Comparison of ENCODE assay signal across 27 cellular contexts in the genomic region with DNA sequence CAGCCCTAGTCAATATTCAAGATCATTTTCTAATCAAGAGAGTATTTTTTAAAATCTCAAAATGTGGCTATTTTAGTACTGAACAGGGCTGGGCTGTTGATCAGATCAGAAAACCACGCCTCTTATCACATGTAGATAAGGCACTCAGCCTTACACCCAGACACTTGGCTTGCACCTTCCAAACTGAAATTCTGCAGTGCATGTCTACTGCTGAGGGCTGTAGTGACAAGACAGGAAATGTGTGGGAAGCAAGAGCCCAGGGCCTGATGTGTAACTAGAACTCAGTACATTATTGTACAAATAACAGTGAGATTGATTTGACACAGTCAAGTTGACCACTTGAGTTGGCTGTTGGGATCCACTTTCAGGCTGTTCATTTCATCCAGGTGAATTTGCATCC. TPM values are rescaled to one million over a fixed set of nuclear protein-coding genes. Genes with fewer than 3 reads are reported as not detected.
DNase-seq lines count a peak whose midpoint lies in the region; ATAC-seq and TF ChIP-seq lines count a peak whose summit lies in the region.
"Had no signal": no experiment of that assay in that cellular context is flagged by ENCODE, and none has a peak within 500 bp of the region (broad histone marks: within the 10 kb centered on the region; RNA-seq: fewer than 3 reads in every experiment).

No MANE protein-coding gene starts in this region.

- no peak overlapping the region for H3K4me3 ChIP-seq in psoas muscle
- H3K4me3 ChIP-seq: A549, GM23248, lower lobe of right lung, stomach, tibial artery had no signal

- H3K4me3 Mint-ChIP-seq in activated CD4-positive, alpha-beta memory T cell treated with anti-CD3 and anti-CD28 coated beads for 36 hours = no peak overlapping the region
- H3K4me3 Mint-ChIP-seq in activated CD4-positive, alpha-beta memory T cell treated with anti-CD3 and anti-CD28 coated beads, Interleukin-2, amount 10 ng/mL, durations not matched to agents 7 days and 5 days = no peak overlapping the region
- no peak overlapping the region for H3K4me3 Mint-ChIP-seq in activated T-helper 2 cell treated with anti-CD3 and anti-CD28 coated beads, Interferon-gamma antibody, Interleukin-2, Interleukin-4, amounts not matched to agents 10 μg/mL and 5 μg/mL and 100 μg/mL, durations not matched to agents 14 hours and 24 hours and 36 hours (ENCODE audit: low read depth)
- H3K4me3 Mint-ChIP-seq: activated naive CD4-positive, alpha-beta T cell treated with anti-CD3 and anti-CD28 coated beads for 36 hours; CD8-positive, alpha-beta memory T cell; natural killer cell had no signal

- peaks cover 10% of the 10 kb centered on the region for H3K27me3 Mint-ChIP-seq in activated CD4-positive, alpha-beta memory T cell treated with anti-CD3 and anti-CD28 coated beads for 36 hours
- peaks cover 18% of the 10 kb centered on the region for H3K27me3 Mint-ChIP-seq in activated CD4-positive, alpha-beta memory T cell treated with anti-CD3 and anti-CD28 coated beads, Interleukin-2, amount 10 ng/mL, durations not matched to agents 7 days and 5 days
- peaks cover 20% of the 10 kb centered on the region for H3K27me3 Mint-ChIP-seq in activated T-helper 2 cell treated with anti-CD3 and anti-CD28 coated beads, Interferon-gamma antibody, Interleukin-2, Interleukin-4, amounts not matched to agents 10 μg/mL and 5 μg/mL and 100 μg/mL, durations not matched to agents 14 hours and 24 hours and 36 hours (ENCODE audit: low read depth)

- 91 to 96% (median 93%) methylated on average over 1 of the region's 1 CpG for WGBS in psoas muscle, 3 donors

- no peaks in the 10 kb centered on the region for H3K27me3 ChIP-seq in psoas muscle (ENCODE audit: insufficient read depth in 3 of 3, low read length in 2 of 3)
- H3K27me3 ChIP-seq: stomach, tibial artery had no signal

- no peak overlapping the region for H3K27ac ChIP-seq in psoas muscle
- H3K27ac ChIP-seq: A549, GM23248, lower lobe of right lung, stomach, tibial artery had no signal

- H3K4me1 ChIP-seq in psoas muscle = peaks cover 16% of the 10 kb centered on the region
- H3K4me1 ChIP-seq: A549, lower lobe of right lung had no signal

- TF ChIP-seq CTCF in psoas muscle (IDR thresholded peaks at IDR 0.05) = no peak

- H3K4me1 Mint-ChIP-seq in activated CD4-positive, alpha-beta memory T cell treated with anti-CD3 and anti-CD28 coated beads for 36 hours (ENCODE audit: low read depth) = peaks cover 12% of the 10 kb centered on the region
- H3K4me1 Mint-ChIP-seq in activated CD4-positive, alpha-beta memory T cell treated with anti-CD3 and anti-CD28 coated beads, Interleukin-2, amount 10 ng/mL, durations not matched to agents 7 days and 5 days = peaks cover 40% of the 10 kb centered on the region
- peaks cover 45% of the 10 kb centered on the region for H3K4me1 Mint-ChIP-seq in activated T-helper 2 cell treated with anti-CD3 and anti-CD28 coated beads, Interferon-gamma antibody, Interleukin-2, Interleukin-4, amounts not matched to agents 10 μg/mL and 5 μg/mL and 100 μg/mL, durations not matched to agents 14 hours and 24 hours and 36 hours (ENCODE audit: low read depth)
- H3K4me1 Mint-ChIP-seq: CD8-positive, alpha-beta memory T cell; natural killer cell had no signal

- peak; percentile 19 for ATAC-seq in GM18498 (IDR thresholded peaks at IDR 0.05; ENCODE audit: unreplicated experiment)
- ATAC-seq in HG02852 (IDR thresholded peaks at IDR 0.05; ENCODE audit: unreplicated experiment) = peak; percentile 30
- no peak for ATAC-seq in psoas muscle
- no peak for ATAC-seq in GM19467 (IDR thresholded peaks at IDR 0.05; ENCODE audit: unreplicated experiment)
- ATAC-seq: A549, lower lobe of right lung, natural killer cell had no signal

- H3K27ac Mint-ChIP-seq in activated CD4-positive, alpha-beta memory T cell treated with anti-CD3 and anti-CD28 coated beads for 36 hours = no peak overlapping the region
- no peak overlapping the region for H3K27ac Mint-ChIP-seq in activated CD4-positive, alpha-beta memory T cell treated with anti-CD3 and anti-CD28 coated beads, Interleukin-2, amount 10 ng/mL, durations not matched to agents 7 days and 5 days
- H3K27ac Mint-ChIP-seq in activated T-helper 2 cell treated with anti-CD3 and anti-CD28 coated beads, Interferon-gamma antibody, Interleukin-2, Interleukin-4, amounts not matched to agents 10 μg/mL and 5 μg/mL and 100 μg/mL, durations not matched to agents 14 hours and 24 hours and 36 hours = peak overlapping the region; percentile 29
- H3K27ac Mint-ChIP-seq: activated naive CD4-positive, alpha-beta T cell treated with anti-CD3 and anti-CD28 coated beads for 36 hours; natural killer cell had no signal

- POLR2A ChIA-PET in activated CD4-positive, alpha-beta memory T cell treated with anti-CD3 and anti-CD28 coated beads for 36 hours (lab: Charles Lee) = no interaction called here
- POLR2A ChIA-PET in activated CD4-positive, alpha-beta memory T cell treated with anti-CD3 and anti-CD28 coated beads, Interleukin-2, amount 10 ng/mL, durations not matched to agents 7 days and 5 days (lab: Charles Lee) = interaction anchor here (1.2 to 1.3 kb wide), 2 partner anchors 11 to 136 kb away, joined by 3 to 4 read pairs; a partner anchor contains a TSS

- no peaks in the 10 kb centered on the region for H3K36me3 Mint-ChIP-seq in activated CD4-positive, alpha-beta memory T cell treated with anti-CD3 and anti-CD28 coated beads for 36 hours
- H3K36me3 Mint-ChIP-seq in activated CD4-positive, alpha-beta memory T cell treated with anti-CD3 and anti-CD28 coated beads, Interleukin-2, amount 10 ng/mL, durations not matched to agents 7 days and 5 days (ENCODE audit: low read depth) = no peaks in the 10 kb centered on the region
- H3K36me3 Mint-ChIP-seq in activated T-helper 2 cell treated with anti-CD3 and anti-CD28 coated beads, Interferon-gamma antibody, Interleukin-2, Interleukin-4, amounts not matched to agents 10 μg/mL and 5 μg/mL and 100 μg/mL, durations not matched to agents 14 hours and 24 hours and 36 hours (ENCODE audit: low read depth) = no peaks in the 10 kb centered on the region
- H3K36me3 Mint-ChIP-seq: CD8-positive, alpha-beta memory T cell; natural killer cell had no signal

- CTCF ChIA-PET in activated CD4-positive, alpha-beta memory T cell treated with anti-CD3 and anti-CD28 coated beads for 36 hours (lab: Charles Lee) = no interaction called here
- CTCF ChIA-PET in activated CD4-positive, alpha-beta memory T cell treated with anti-CD3 and anti-CD28 coated beads, Interleukin-2, amount 10 ng/mL, durations not matched to agents 7 days and 5 days (lab: Charles Lee) = no interaction called here

- H3K9me3 Mint-ChIP-seq in activated CD4-positive, alpha-beta memory T cell treated with anti-CD3 and anti-CD28 coated beads for 36 hours = no peaks in the 10 kb centered on the region
- H3K9me3 Mint-ChIP-seq in activated CD4-positive, alpha-beta memory T cell treated with anti-CD3 and anti-CD28 coated beads, Interleukin-2, amount 10 ng/mL, durations not matched to agents 7 days and 5 days = peaks cover 2% of the 10 kb centered on the region
- no peaks in the 10 kb centered on the region for H3K9me3 Mint-ChIP-seq in activated T-helper 2 cell treated with anti-CD3 and anti-CD28 coated beads, Interferon-gamma antibody, Interleukin-2, Interleukin-4, amounts not matched to agents 10 μg/mL and 5 μg/mL and 100 μg/mL, durations not matched to agents 14 hours and 24 hours and 36 hours
- H3K9me3 Mint-ChIP-seq: activated naive CD4-positive, alpha-beta T cell treated with anti-CD3 and anti-CD28 coated beads for 36 hours; CD8-positive, alpha-beta memory T cell had no signal

- intact Hi-C loops in activated CD4-positive, alpha-beta memory T cell treated with anti-CD3 and anti-CD28 coated beads for 36 hours (cut with micrococcal nuclease) = loop anchor here (2.0 to 10.0 kb wide), 3 partner anchors 118 to 1378 kb away; a partner anchor contains a TSS
- intact Hi-C loops in activated T-helper 2 cell treated with anti-CD3 and anti-CD28 coated beads, Interferon-gamma antibody, Interleukin-2, Interleukin-4, amounts not matched to agents 10 μg/mL and 5 μg/mL and 100 μg/mL, durations not matched to agents 14 hours and 24 hours and 36 hours (cut with micrococcal nuclease) = loop anchor here (2.0 to 10.0 kb wide), 7 partner anchors 14 to 1378 kb away; a partner anchor contains a TSS
- intact Hi-C loops in psoas muscle (cut with DNase I) = no loop called here

- no peaks in the 10 kb centered on the region for H3K9me3 ChIP-seq in psoas muscle
- H3K9me3 ChIP-seq: A549, lower lobe of right lung, stomach, tibial artery had no signal

- H3K36me3 ChIP-seq in psoas muscle (ENCODE audit: insufficient read depth in 1 of 2, low read depth in 1 of 2) = peaks cover 0 to under 1% of the 10 kb centered on the region in 2 donors
- H3K36me3 ChIP-seq: lower lobe of right lung, stomach, tibial artery had no signal

- DNase-seq in activated CD4-positive, alpha-beta memory T cell treated with anti-CD3 and anti-CD28 coated beads for 36 hours = peak; percentile 15
- DNase-seq in activated CD4-positive, alpha-beta memory T cell treated with anti-CD3 and anti-CD28 coated beads, Interleukin-2, amount 10 ng/mL, durations not matched to agents 7 days and 5 days = no peak
- DNase-seq in activated T-helper 2 cell treated with anti-CD3 and anti-CD28 coated beads, Interferon-gamma antibody, Interleukin-2, Interleukin-4, amounts not matched to agents 10 μg/mL and 5 μg/mL and 100 μg/mL, durations not matched to agents 14 hours and 24 hours and 36 hours (ENCODE audit: low spot score) = peak; percentile 25
- no peak for DNase-seq in psoas muscle
- DNase-seq in stimulated activated CD4-positive, alpha-beta T cell treated with anti-CD3 and anti-CD28 coated beads, Interleukin-2, amount 100 ng/mL, for 24 hours = no peak
- DNase-seq: activated CD4-positive, alpha-beta T cell treated with anti-CD3 and anti-CD28 coated beads, Interleukin-2, amount 50 U/mL, for 1 hour; activated naive CD4-positive, alpha-beta T cell treated with anti-CD3 and anti-CD28 coated beads for 36 hours; CD8-positive, alpha-beta memory T cell; DMS153; effector CD8-positive, alpha-beta T cell; GM23248; IMR-90; lower lobe of right lung; natural killer cell; NCI-H1092; NCI-H1694 treated with DMSO at 0.1 percent for 48 hours; NCI-H526; occipital lobe; SHP77; stomach; tibial artery had no signal

RNA-seq across cellular contexts. Expression of a gene that starts 48.6 kb away (rescaled TPM):
- not detected for total RNA-seq in activated CD4-positive, alpha-beta memory T cell treated with anti-CD3 and anti-CD28 coated beads for 36 hours
- under 1 TPM; 0.10 TPM for total RNA-seq in activated CD4-positive, alpha-beta memory T cell treated with anti-CD3 and anti-CD28 coated beads, Interleukin-2, amount 10 ng/mL, durations not matched to agents 7 days and 5 days
- total RNA-seq in activated T-helper 2 cell treated with anti-CD3 and anti-CD28 coated beads, Interferon-gamma antibody, Interleukin-2, Interleukin-4, amounts not matched to agents 10 μg/mL and 5 μg/mL and 100 μg/mL, durations not matched to agents 14 hours and 24 hours and 36 hours = 0.67 and 0.68 TPM in 2 replicates
- total RNA-seq in psoas muscle = 10 to 100 TPM; 12.9 to 96.2 (median 20.6) TPM
- 10 to 100 TPM in 2 of 3 donors, 1 to 10 TPM in 1; 3.2 to 63.4 (median 33.3) TPM for polyA plus RNA-seq in psoas muscle
- total RNA-seq: activated naive CD4-positive, alpha-beta T cell treated with anti-CD3 and anti-CD28 coated beads for 36 hours; CD8-positive, alpha-beta memory T cell; epithelial cell of proximal tubule; GM23248; IMR-90; lower lobe of right lung; mononuclear cell; natural killer cell had no signal
- polyA plus RNA-seq: CD8-positive, alpha-beta memory T cell; GM23248; IMR-90 had no signal

Comparison
In these comparisons a context has a peak if more than half of its experiments do, and no peak if none do; other contexts are left out.
1. DNase-seq: peak in activated CD4-positive, alpha-beta memory T cell treated with anti-CD3 and anti-CD28 coated beads for 36 hours (single experiment) and activated T-helper 2 cell treated with anti-CD3 and anti-CD28 coated beads, Interferon-gamma antibody, Interleukin-2, Interleukin-4, amounts not matched to agents 10 μg/mL and 5 μg/mL and 100 μg/mL, durations not matched to agents 14 hours and 24 hours and 36 hours (single experiment); none in activated CD4-positive, alpha-beta memory T cell treated with anti-CD3 and anti-CD28 coated beads, Interleukin-2, amount 10 ng/mL, durations not matched to agents 7 days and 5 days (single experiment), psoas muscle (0 of 2) and stimulated activated CD4-positive, alpha-beta T cell treated with anti-CD3 and anti-CD28 coated beads, Interleukin-2, amount 100 ng/mL, for 24 hours (0 of 2).
2. ATAC-seq: peak in GM18498 (single experiment) and HG02852 (single experiment); none in psoas muscle (0 of 4) and GM19467 (single experiment).
3. intact Hi-C loops: an anchor here in activated CD4-positive, alpha-beta memory T cell treated with anti-CD3 and anti-CD28 coated beads for 36 hours (2.0 to 10.0 kb wide) and activated T-helper 2 cell treated with anti-CD3 and anti-CD28 coated beads, Interferon-gamma antibody, Interleukin-2, Interleukin-4, amounts not matched to agents 10 μg/mL and 5 μg/mL and 100 μg/mL, durations not matched to agents 14 hours and 24 hours and 36 hours (2.0 to 10.0 kb wide); none called in psoas muscle.